Comparison of ENCODE assay signal across 8 cellular contexts in genomic region chr10:88270871-88271713, GRCh38.
DNase-seq lines count a peak whose midpoint lies in the region; ATAC-seq lines count a peak whose summit lies in the region.

No MANE protein-coding gene starts in this region.

- H3K9ac ChIP-seq in subcutaneous abdominal adipose tissue (ENCODE audit: low read length in 5 of 5) = no peak overlapping the region

- H3K27ac ChIP-seq in right cardiac atrium (ENCODE audit: low read length) (peak overlapping the region; percentile 32), subcutaneous abdominal adipose tissue (ENCODE audit: low read depth, low read length) (peak overlapping the region; percentile 43)

- WGBS in right cardiac atrium = 77% methylated on average over 6 of the region's 6 CpGs

- H3K27me3 ChIP-seq in right cardiac atrium (ENCODE audit: control insufficient read depth, insufficient read depth) = no peaks in the 10 kb centered on the region
- H3K27me3 ChIP-seq in subcutaneous abdominal adipose tissue (ENCODE audit: control insufficient read depth in 5 of 5, insufficient read depth in 4 of 5, low read length in 5 of 5) = no peaks in the 10 kb centered on the region

- H3K9me3 ChIP-seq in right cardiac atrium (ENCODE audit: control insufficient read depth, low read length) (no peaks in the 10 kb centered on the region), subcutaneous abdominal adipose tissue (ENCODE audit: control insufficient read depth in 5 of 5, low read length in 5 of 5) (no peaks in the 10 kb centered on the region)

- H3K4me3 ChIP-seq in right cardiac atrium (ENCODE audit: low read length) (no peak overlapping the region), subcutaneous abdominal adipose tissue (ENCODE audit: low read depth in 1 of 5, low read length in 5 of 5) (no peak overlapping the region)

- H3K4me1 ChIP-seq in right cardiac atrium (ENCODE audit: control insufficient read depth, insufficient read depth, low read length) = peaks cover 2% of the 10 kb centered on the region
- H3K4me1 ChIP-seq in subcutaneous abdominal adipose tissue (ENCODE audit: control insufficient read depth in 5 of 5, insufficient read depth in 5 of 5, low read length in 5 of 5) = peaks cover 5 to 25% (median 21%) of the 10 kb centered on the region in 5 donors

- no peaks in the 10 kb centered on the region for H3K36me3 ChIP-seq in subcutaneous abdominal adipose tissue (ENCODE audit: control insufficient read depth in 5 of 5, insufficient read depth in 5 of 5, low read length in 5 of 5)

- ATAC-seq in GM21360 (IDR thresholded peaks at IDR 0.05; ENCODE audit: unreplicated experiment) = peak; percentile 91
- ATAC-seq in HG03571 (IDR thresholded peaks at IDR 0.05; ENCODE audit: unreplicated experiment) = peak; percentile 90
- ATAC-seq in right cardiac atrium = peak; percentile 50 to 73

- DNase-seq in ELR (ENCODE audit: low read depth) = peak; percentile 77
- DNase-seq in activated CD8-positive, alpha-beta memory T cell treated with anti-CD3 and anti-CD28 coated beads, Interleukin-2, amount 50 U/mL, for 48 hours = peak; percentile 62
- DNase-seq in right cardiac atrium = peak in 2 of 3 donors; percentile 20 to 46
- no peak for DNase-seq in NCI-H446 (lab: John Stamatoyannopoulos, UW)
- DNase-seq in NCI-H1694 treated with DMSO at 0.1 percent for 48 hours (lab: John Stamatoyannopoulos, UW) = no peak

- intact Hi-C loops in right cardiac atrium (cut with DNase I) = no loop called here

Comparison
In these comparisons a context has a peak if more than half of its experiments do, and no peak if none do; other contexts are left out.
1. DNase-seq: peak in ELR (single experiment), activated CD8-positive, alpha-beta memory T cell treated with anti-CD3 and anti-CD28 coated beads, Interleukin-2, amount 50 U/mL, for 48 hours (single experiment) and right cardiac atrium (2 of 3); none in NCI-H446 (0 of 2) and NCI-H1694 treated with DMSO at 0.1 percent for 48 hours (single experiment).
2. Peak in every context shown above with its lines, with median percentiles within 50 percentile points of each other: ATAC-seq.